Comparison of ENCODE assay signal across 9 cellular contexts in the genomic region with DNA sequence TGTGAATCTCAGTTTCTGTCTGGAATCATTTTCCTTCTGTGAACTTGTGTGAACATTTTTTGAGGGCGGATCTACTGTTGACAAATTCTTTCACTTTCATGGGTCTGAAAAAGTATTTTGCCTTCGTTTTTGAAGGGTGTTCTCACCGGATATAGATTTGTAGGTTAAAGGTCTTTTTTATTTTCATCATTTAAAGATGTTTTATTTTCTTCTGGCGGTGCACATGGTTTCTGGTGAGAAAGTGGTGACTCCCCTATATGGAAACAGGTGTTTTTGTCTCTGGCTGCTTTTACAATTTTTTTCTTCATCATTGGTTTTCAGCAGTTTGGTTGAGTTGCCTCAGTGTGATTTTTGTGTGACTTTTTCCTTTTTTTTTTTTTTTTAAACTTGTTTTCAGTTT.
DNase-seq lines count a peak whose midpoint lies in the region; ATAC-seq, FAIRE-seq and TF ChIP-seq lines count a peak whose summit lies in the region.
"Had no signal": no experiment of that assay in that cellular context is flagged by ENCODE, and none has a peak within 500 bp of the region (broad histone marks: within the 10 kb centered on the region; RNA-seq: fewer than 3 reads in every experiment).

No MANE protein-coding gene starts in this region.

- no peaks in the 10 kb centered on the region for H3K9me3 Mint-ChIP-seq in activated naive CD8-positive, alpha-beta T cell treated with anti-CD3 and anti-CD28 coated beads, Interleukin-2, amount 50 U/mL, for 24 hours
- H3K9me3 Mint-ChIP-seq in osteocyte (ENCODE audit: unreplicated experiment), result no peaks in the 10 kb centered on the region

- H3K36me3 Mint-ChIP-seq in activated naive CD8-positive, alpha-beta T cell treated with anti-CD3 and anti-CD28 coated beads, Interleukin-2, amount 50 U/mL, for 24 hours (ENCODE audit: low read depth), result peaks cover 5% of the 10 kb centered on the region
- H3K36me3 Mint-ChIP-seq in osteocyte (ENCODE audit: unreplicated experiment), result no peaks in the 10 kb centered on the region

- TF ChIP-seq CTCF in GM13977 (IDR thresholded peaks at IDR 0.05; ENCODE audit: extremely low read depth, insufficient read depth, missing control alignments) (no peak), osteocyte (IDR thresholded peaks at IDR 0.05) (no peak)

- in situ Hi-C loops in GM13977 (cut with MboI; ENCODE audit: low pct_unique_long_range_greater_than_20kb, low sequenced_read_pairs, unreplicated experiment), result no loop called here

- DNase-seq in GM13977 (ENCODE audit: low spot score), result peak; percentile 34
- DNase-seq in activated naive CD8-positive, alpha-beta T cell treated with anti-CD3 and anti-CD28 coated beads, Interleukin-2, amount 50 U/mL, for 24 hours, result no peak
- DNase-seq in osteocyte (ENCODE audit: extremely low spot score, unreplicated experiment), result no peak
- DNase-seq in NCI-H446 treated with DMSO at 0.1 percent for 48 hours (lab: John Stamatoyannopoulos, UW), result no peak
- no peak for DNase-seq in H54 (ENCODE audit: insufficient read length, low spot score)
- DNase-seq: left lung, NCI-H2081 treated with DMSO at 0.1 percent for 48 hours had no signal

- no peak for FAIRE-seq in H54 (lab: Jason Lieb, UNC)

- peak overlapping the region; percentile 53 for H3K27ac Mint-ChIP-seq in activated naive CD8-positive, alpha-beta T cell treated with anti-CD3 and anti-CD28 coated beads, Interleukin-2, amount 50 U/mL, for 24 hours
- peak overlapping the region; percentile 78 for H3K27ac Mint-ChIP-seq in osteocyte (ENCODE audit: unreplicated experiment)

- TF ChIP-seq POLR2A in H54 (IDR thresholded peaks at IDR 0.05; ENCODE audit: low read depth, low read length), result no peak

- peaks cover 88% of the 10 kb centered on the region for H3K4me1 Mint-ChIP-seq in activated naive CD8-positive, alpha-beta T cell treated with anti-CD3 and anti-CD28 coated beads, Interleukin-2, amount 50 U/mL, for 24 hours
- peaks cover 73% of the 10 kb centered on the region for H3K4me1 Mint-ChIP-seq in osteocyte (ENCODE audit: unreplicated experiment)

- ATAC-seq in HG03575 (IDR thresholded peaks at IDR 0.05; ENCODE audit: extremely low read depth, insufficient number of reproducible peaks, low FRiP score, unreplicated experiment) (peak; percentile 43), GM19324 (IDR thresholded peaks at IDR 0.05; ENCODE audit: low FRiP score, unreplicated experiment) (no peak)
- ATAC-seq in activated naive CD8-positive, alpha-beta T cell treated with anti-CD3 and anti-CD28 coated beads, Interleukin-2, amount 50 U/mL, for 24 hours, result no peak
- ATAC-seq: left lung had no signal

- H3K4me3 Mint-ChIP-seq in activated naive CD8-positive, alpha-beta T cell treated with anti-CD3 and anti-CD28 coated beads, Interleukin-2, amount 50 U/mL, for 24 hours, result peak overlapping the region; percentile 58
- peak overlapping the region; percentile 41 for H3K4me3 Mint-ChIP-seq in osteocyte (ENCODE audit: unreplicated experiment)

- no peaks in the 10 kb centered on the region for H3K27me3 Mint-ChIP-seq in activated naive CD8-positive, alpha-beta T cell treated with anti-CD3 and anti-CD28 coated beads, Interleukin-2, amount 50 U/mL, for 24 hours
- no peaks in the 10 kb centered on the region for H3K27me3 Mint-ChIP-seq in osteocyte (ENCODE audit: unreplicated experiment)
